1 cellular context compared by ENCODE assay signal in genomic region chr6:56851541-56852248, GRCh38.
TF ChIP-seq lines count a peak whose summit lies in the region.

No MANE protein-coding gene starts in this region.

TF ChIP-seq in GM12878, 131 proteins besides CTCF, POLR2A, EP300 and RAD21 (continued from another document):
- TF ChIP-seq RELB (IDR thresholded peaks at IDR 0.05; ENCODE audit: low read depth): peak; percentile 58
- no peak for TF ChIP-seq CEBPZ (IDR thresholded peaks at IDR 0.05; ENCODE audit: low read depth, low read length)
- TF ChIP-seq ZNF622 (IDR thresholded peaks at IDR 0.05): no peak
- peak; percentile 31 for TF ChIP-seq SMAD1 (IDR thresholded peaks at IDR 0.05; ENCODE audit: low read depth, partially characterized antibody)
- TF ChIP-seq POLR2AphosphoS2 (IDR thresholded peaks at IDR 0.05; ENCODE audit: low read depth, low read length): no peak
- no peak for TF ChIP-seq ASH2L (IDR thresholded peaks at IDR 0.05; ENCODE audit: borderline replicate concordance, low read depth)
- peak; percentile 88; the same call in 1 of the 2 replicates for TF ChIP-seq SMARCA5 (IDR thresholded peaks at IDR 0.05)
- TF ChIP-seq YY1 (IDR thresholded peaks at IDR 0.05; ENCODE audit: low read depth, low read length): peak; percentile 72; the same call in 1 of the 2 replicates
- TF ChIP-seq PAX5 (IDR thresholded peaks at IDR 0.05; ENCODE audit: borderline replicate concordance, low read depth, low read length): peak; percentile 41; the same call in 1 of the 2 replicates
- peak; percentile 66 for TF ChIP-seq NFIC (IDR thresholded peaks at IDR 0.05; ENCODE audit: low read depth, low read length)
- TF ChIP-seq GABPA (IDR thresholded peaks at IDR 0.05; ENCODE audit: low read depth): no peak
- TF ChIP-seq BACH1 (IDR thresholded peaks at IDR 0.05; ENCODE audit: borderline replicate concordance): peak; percentile 22; the same call in 1 of the 2 replicates
- peak; percentile 60 for TF ChIP-seq FOXM1 (IDR thresholded peaks at IDR 0.05; ENCODE audit: low read depth, low read length)
- no peak; the same call in 1 of the 2 replicates for TF ChIP-seq JUND (IDR thresholded peaks at IDR 0.05; ENCODE audit: low read depth, low read length)
- peak; percentile 41; the same call in 1 of the 2 replicates for TF ChIP-seq EED (IDR thresholded peaks at IDR 0.05; ENCODE audit: low read depth)
